ENCODE assay signal across 26 cellular contexts in the genomic region with DNA sequence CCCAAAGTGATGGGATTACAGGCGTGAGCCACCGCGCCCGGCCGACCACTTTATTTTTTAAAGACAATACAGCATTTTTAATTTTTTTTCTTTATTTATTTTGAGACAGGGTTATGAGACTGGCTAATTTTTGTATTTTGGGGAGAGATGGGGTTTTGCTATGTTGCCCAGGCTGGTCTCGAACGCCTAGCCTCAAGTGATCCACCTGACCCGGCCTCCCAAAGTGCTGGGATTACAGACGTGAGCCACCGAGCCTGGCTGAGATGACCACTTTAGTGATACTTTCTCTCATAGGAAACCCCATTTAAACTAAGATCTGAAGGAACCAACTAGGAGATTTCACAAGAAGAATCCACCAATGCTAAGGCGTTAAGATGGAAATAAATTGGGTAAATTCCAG. TPM values are rescaled to one million over a fixed set of nuclear protein-coding genes. Genes with fewer than 3 reads are reported as not detected.
DNase-seq lines count a peak whose midpoint lies in the region; ATAC-seq lines count a peak whose summit lies in the region.
"Had no signal": no experiment of that assay in that cellular context is flagged by ENCODE, and none has a peak within 500 bp of the region (broad histone marks: within the 10 kb centered on the region; RNA-seq: fewer than 3 reads in every experiment).

No MANE protein-coding gene starts in this region.

- intact Hi-C loops in cardiac septum (cut with DNase I), result no loop called here
- intact Hi-C loops in left cardiac atrium (cut with DNase I), result no loop called here

- peak; percentile 58 for DNase-seq in cardiac septum (ENCODE audit: low spot score)
- no peak for DNase-seq in left cardiac atrium
- DNase-seq in activated naive CD8-positive, alpha-beta T cell treated with anti-CD3 and anti-CD28 coated beads for 36 hours, result no peak
- DNase-seq: activated CD4-positive, alpha-beta T cell treated with anti-CD3 and anti-CD28 coated beads, Interleukin-2, amount 50 U/mL, for 1 hour; activated gamma-delta T cell; DMS79; GF-D8; HCEC 1CT; hypothalamus; immature natural killer cell; NCI-H1417; NCI-H2029 treated with DMSO at 0.1 percent for 48 hours; NCI-H526; PC-9; stimulated activated CD4-positive, alpha-beta T cell treated with anti-CD3 and anti-CD28 coated beads, Interleukin-12 subunit alpha, Interleukin-12 subunit beta, amount 100 ng/mL, for 4 hours; stimulated activated CD4-positive, alpha-beta T cell treated with anti-CD3 and anti-CD28 coated beads, Interleukin-4, amount 100 ng/mL, for 1 hour; T1000; WERI-Rb-1 had no signal

- H3K4me3 Mint-ChIP-seq in activated naive CD8-positive, alpha-beta T cell treated with anti-CD3 and anti-CD28 coated beads for 36 hours, result no peak overlapping the region
- H3K4me3 Mint-ChIP-seq in stimulated activated memory B cell treated with anti-CD40 and anti-IgM and Interleukin-4, amounts not matched to agents 10 μg/mL and 1 μg/mL and 100 μg/mL, for 72 hours, result no peak overlapping the region

- H3K27me3 Mint-ChIP-seq in activated naive CD8-positive, alpha-beta T cell treated with anti-CD3 and anti-CD28 coated beads for 36 hours, result no peaks in the 10 kb centered on the region
- no peaks in the 10 kb centered on the region for H3K27me3 Mint-ChIP-seq in stimulated activated memory B cell treated with anti-CD40 and anti-IgM and Interleukin-4, amounts not matched to agents 10 μg/mL and 1 μg/mL and 100 μg/mL, for 72 hours

- peaks cover 7% of the 10 kb centered on the region for H3K36me3 Mint-ChIP-seq in activated naive CD8-positive, alpha-beta T cell treated with anti-CD3 and anti-CD28 coated beads for 36 hours
- H3K36me3 Mint-ChIP-seq in stimulated activated memory B cell treated with anti-CD40 and anti-IgM and Interleukin-4, amounts not matched to agents 10 μg/mL and 1 μg/mL and 100 μg/mL, for 72 hours, result no peaks in the 10 kb centered on the region
- H3K36me3 Mint-ChIP-seq: CD14-positive monocyte, immature natural killer cell had no signal

- ATAC-seq in left cardiac atrium (no peak), GM21390 (IDR thresholded peaks at IDR 0.05; ENCODE audit: unreplicated experiment) (no peak)
- ATAC-seq in stimulated activated memory B cell treated with anti-CD40 and anti-IgM and Interleukin-4, amounts not matched to agents 10 μg/mL and 1 μg/mL and 100 μg/mL, for 72 hours, result no peak
- ATAC-seq: Right ventricle myocardium inferior, sciatic nerve had no signal

- peaks cover 12% of the 10 kb centered on the region for H3K4me1 Mint-ChIP-seq in activated naive CD8-positive, alpha-beta T cell treated with anti-CD3 and anti-CD28 coated beads for 36 hours
- H3K4me1 Mint-ChIP-seq in stimulated activated memory B cell treated with anti-CD40 and anti-IgM and Interleukin-4, amounts not matched to agents 10 μg/mL and 1 μg/mL and 100 μg/mL, for 72 hours, result peaks cover 18% of the 10 kb centered on the region

- H3K27ac Mint-ChIP-seq in activated naive CD8-positive, alpha-beta T cell treated with anti-CD3 and anti-CD28 coated beads for 36 hours, result peak overlapping the region; percentile 22
- peak overlapping the region; percentile 84 for H3K27ac Mint-ChIP-seq in stimulated activated memory B cell treated with anti-CD40 and anti-IgM and Interleukin-4, amounts not matched to agents 10 μg/mL and 1 μg/mL and 100 μg/mL, for 72 hours
- H3K27ac Mint-ChIP-seq: progenitor cell of endocrine pancreas had no signal

- peaks cover 2% of the 10 kb centered on the region for H3K9me3 Mint-ChIP-seq in activated naive CD8-positive, alpha-beta T cell treated with anti-CD3 and anti-CD28 coated beads for 36 hours
- no peaks in the 10 kb centered on the region for H3K9me3 Mint-ChIP-seq in stimulated activated memory B cell treated with anti-CD40 and anti-IgM and Interleukin-4, amounts not matched to agents 10 μg/mL and 1 μg/mL and 100 μg/mL, for 72 hours
- H3K9me3 Mint-ChIP-seq: immature natural killer cell had no signal

RNA-seq across cellular contexts. Expression of gene RHEBL1, which starts 1.2 kb away (rescaled TPM):
- total RNA-seq in cardiac septum, result 0.38 TPM
- under 1 TPM; 0.24 to 0.41 TPM for total RNA-seq in left cardiac atrium
- 10 to 100 TPM; 11.0 to 13.2 TPM for total RNA-seq in activated naive CD8-positive, alpha-beta T cell treated with anti-CD3 and anti-CD28 coated beads for 36 hours
- total RNA-seq: ureter had no signal

RNA-seq across cellular contexts. Expression of gene KMT2D, which starts 10.4 kb away (rescaled TPM):
- total RNA-seq in cardiac septum (63.8 TPM), left cardiac atrium (10 to 100 TPM; 44.1 to 47.4 TPM)
- 10 to 100 TPM; 45.3 to 47.5 TPM for total RNA-seq in activated naive CD8-positive, alpha-beta T cell treated with anti-CD3 and anti-CD28 coated beads for 36 hours

RNA-seq across cellular contexts. Expression of gene DHH, which starts 23.6 kb away (rescaled TPM):
- total RNA-seq in cardiac septum (1.6 TPM), left cardiac atrium (1 to 10 TPM in 1 of 2 donors, under 1 TPM in 1; 0.97 to 1.0 TPM)
- total RNA-seq in activated naive CD8-positive, alpha-beta T cell treated with anti-CD3 and anti-CD28 coated beads for 36 hours, result not detected
- total RNA-seq: M059J had no signal

RNA-seq across cellular contexts. Expression of gene LMBR1L, which starts 39.7 kb away (rescaled TPM):
- total RNA-seq in cardiac septum (33.3 TPM), left cardiac atrium (10 to 100 TPM; 24.4 to 46.0 TPM)
- 10 to 100 TPM; 21.9 to 25.4 TPM for total RNA-seq in activated naive CD8-positive, alpha-beta T cell treated with anti-CD3 and anti-CD28 coated beads for 36 hours

RNA-seq across cellular contexts. Expression of gene PRKAG1, which starts 52.4 kb away (rescaled TPM):
- total RNA-seq in cardiac septum, result 80.4 TPM
- total RNA-seq in left cardiac atrium, result 10 to 100 TPM; 70.2 to 72.2 TPM
- total RNA-seq in activated naive CD8-positive, alpha-beta T cell treated with anti-CD3 and anti-CD28 coated beads for 36 hours, result 10 to 100 TPM; 57.9 to 60.9 TPM
